ENCODE assay signal across 8 cellular contexts in the genomic region with DNA sequence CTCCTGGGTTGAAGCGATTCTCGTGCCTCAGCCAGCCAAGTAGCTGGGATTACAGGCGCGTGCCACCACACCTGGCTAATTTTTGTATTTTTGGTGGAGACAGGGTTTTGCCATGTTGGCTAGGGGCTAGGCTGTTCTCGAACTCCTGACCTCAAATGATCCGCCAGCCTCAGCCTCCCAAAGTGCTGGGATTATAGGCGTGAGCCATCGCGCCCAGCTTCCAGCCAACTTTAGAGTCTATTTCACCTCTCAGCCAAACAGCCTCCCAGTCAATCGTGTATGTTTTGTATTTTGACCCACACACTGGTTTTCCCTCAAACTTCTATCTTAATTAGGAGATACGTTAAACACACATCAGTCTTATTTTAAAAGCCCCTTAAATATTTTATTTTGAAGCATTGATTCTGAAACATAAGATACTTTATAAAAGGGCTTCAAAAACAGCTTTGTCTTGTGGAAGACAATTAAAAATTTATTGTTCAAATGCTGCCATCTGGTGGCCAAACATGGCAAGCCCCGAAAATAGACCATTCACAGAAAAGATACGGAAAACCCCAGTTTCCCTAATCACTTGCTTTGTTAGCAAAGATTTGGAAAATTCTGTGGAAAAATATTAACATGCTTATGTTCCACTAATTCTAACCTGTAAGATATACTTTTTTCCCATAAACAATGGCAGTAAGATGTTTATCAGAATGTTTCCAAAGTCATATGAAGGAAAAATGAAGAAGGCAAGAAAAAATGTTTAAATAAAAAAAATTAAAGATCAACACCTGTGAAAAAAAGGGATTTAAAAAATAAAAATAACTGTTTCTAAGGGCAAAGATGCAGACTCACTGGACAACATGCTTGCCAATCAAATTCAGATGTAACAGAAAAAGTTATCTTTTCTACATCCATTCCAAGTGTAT. TPM values are rescaled to one million over a fixed set of nuclear protein-coding genes. Genes with fewer than 3 reads are reported as not detected.
DNase-seq lines count a peak whose midpoint lies in the region; ATAC-seq, FAIRE-seq and TF ChIP-seq lines count a peak whose summit lies in the region.

No MANE protein-coding gene starts in this region.

- DNase-seq in NCI-H748 (lab: John Stamatoyannopoulos, UW; ENCODE audit: unreplicated experiment): peak; percentile 52
- no peak for DNase-seq in NCI-H748 treated with DMSO at 0.1 percent for 48 hours (lab: John Stamatoyannopoulos, UW)
- peak; percentile 5 for DNase-seq in NCI-H2029 (lab: John Stamatoyannopoulos, UW)
- DNase-seq in activated CD4-positive, alpha-beta T cell treated with anti-CD3 and anti-CD28 coated beads, Interleukin-2, amount 50 U/mL, for 4 hours: peak; percentile 43 to 56
- DNase-seq in effector memory CD4-positive, alpha-beta T cell: peak in 2 of 3 donors; percentile 5 to 41
- DNase-seq in midbrain (lab: John Stamatoyannopoulos, UW): peak; percentile 82
- DNase-seq in stimulated activated naive CD8-positive, alpha-beta T cell treated with anti-CD3 and anti-CD28 coated beads, Interleukin-15, Interleukin-2, amounts not matched to agents 100 U/mL and 50 U/mL, for 24 hours: peak; percentile 64
- no peak for DNase-seq in GM12892 (ENCODE audit: insufficient read length)

- no peak for FAIRE-seq in GM12892 (lab: Jason Lieb, UNC)

- no peak for TF ChIP-seq POLR2A in GM12892 (IDR thresholded peaks at IDR 0.05; ENCODE audit: low read depth, low read length)

- no peaks in the 10 kb centered on the region for H3K9me3 ChIP-seq in effector memory CD4-positive, alpha-beta T cell (ENCODE audit: control insufficient read depth, low read length)

- no peak overlapping the region for H3K4me3 ChIP-seq in effector memory CD4-positive, alpha-beta T cell (ENCODE audit: insufficient read depth, low read depth, low read length, poor library complexity, severe bottlenecking)

- H3K27ac ChIP-seq in effector memory CD4-positive, alpha-beta T cell (ENCODE audit: insufficient read depth, low read length, poor library complexity, severe bottlenecking): no peak overlapping the region

- H3K4me1 ChIP-seq in effector memory CD4-positive, alpha-beta T cell (ENCODE audit: control insufficient read depth, insufficient read depth, low read length, poor library complexity, severe bottlenecking): no peaks in the 10 kb centered on the region

- H3K36me3 ChIP-seq in effector memory CD4-positive, alpha-beta T cell (ENCODE audit: control insufficient read depth, insufficient read depth, low read length): peaks cover 8% of the 10 kb centered on the region

- no peak for ATAC-seq in stimulated activated naive CD8-positive, alpha-beta T cell treated with anti-CD3 and anti-CD28 coated beads, Interleukin-15, Interleukin-2, amounts not matched to agents 100 U/mL and 50 U/mL, for 24 hours

- no peaks in the 10 kb centered on the region for H3K27me3 ChIP-seq in effector memory CD4-positive, alpha-beta T cell (replicated peaks; ENCODE audit: control insufficient read depth, insufficient read depth, low read length, poor library complexity, severe bottlenecking)

RNA-seq across cellular contexts. Expression of gene APTX, which starts 33.1 kb away (rescaled TPM):
- 42.3 TPM for polyA plus RNA-seq in GM12892 (2012; ENCODE audit: missing spikeins)

RNA-seq across cellular contexts. Expression of gene DNAJA1, which starts 56.7 kb away (rescaled TPM):
- 152 TPM for polyA plus RNA-seq in GM12892 (2012; ENCODE audit: missing spikeins)

Comparison
In these comparisons a context has a peak if more than half of its experiments do, and no peak if none do; other contexts are left out.
1. DNase-seq: peak in NCI-H748 (single experiment), NCI-H2029 (single experiment), activated CD4-positive, alpha-beta T cell treated with anti-CD3 and anti-CD28 coated beads, Interleukin-2, amount 50 U/mL, for 4 hours (2 of 2), effector memory CD4-positive, alpha-beta T cell (2 of 3), midbrain (single experiment) and stimulated activated naive CD8-positive, alpha-beta T cell treated with anti-CD3 and anti-CD28 coated beads, Interleukin-15, Interleukin-2, amounts not matched to agents 100 U/mL and 50 U/mL, for 24 hours (single experiment); none in NCI-H748 treated with DMSO at 0.1 percent for 48 hours (single experiment) and GM12892 (single experiment).